2 cellular contexts compared by ENCODE assay signal in the genomic region with DNA sequence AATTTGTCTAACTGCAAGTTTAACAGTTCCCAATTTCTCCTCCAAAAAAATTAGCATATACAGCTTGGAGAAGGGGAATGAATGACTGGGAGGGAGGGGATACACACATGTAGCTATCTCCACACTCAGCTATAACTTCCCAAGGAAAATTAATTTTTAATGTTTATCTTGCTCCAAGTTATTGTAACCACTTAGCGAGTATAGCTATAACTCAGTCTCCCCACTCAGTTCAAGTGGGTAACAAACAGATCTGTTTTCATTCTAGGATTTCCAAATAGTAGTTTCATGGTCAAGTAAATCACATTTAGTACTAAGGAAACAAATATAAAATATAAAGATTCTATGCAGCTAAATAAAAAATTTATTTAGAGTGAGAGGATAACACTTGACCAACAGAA.
TF ChIP-seq lines count a peak whose summit lies in the region.

No MANE protein-coding gene starts in this region.

TF ChIP-seq in SK-N-SH, 30 proteins besides CTCF, POLR2A, EP300 and RAD21 (continued from another document):
- TF ChIP-seq, protein P1, sequence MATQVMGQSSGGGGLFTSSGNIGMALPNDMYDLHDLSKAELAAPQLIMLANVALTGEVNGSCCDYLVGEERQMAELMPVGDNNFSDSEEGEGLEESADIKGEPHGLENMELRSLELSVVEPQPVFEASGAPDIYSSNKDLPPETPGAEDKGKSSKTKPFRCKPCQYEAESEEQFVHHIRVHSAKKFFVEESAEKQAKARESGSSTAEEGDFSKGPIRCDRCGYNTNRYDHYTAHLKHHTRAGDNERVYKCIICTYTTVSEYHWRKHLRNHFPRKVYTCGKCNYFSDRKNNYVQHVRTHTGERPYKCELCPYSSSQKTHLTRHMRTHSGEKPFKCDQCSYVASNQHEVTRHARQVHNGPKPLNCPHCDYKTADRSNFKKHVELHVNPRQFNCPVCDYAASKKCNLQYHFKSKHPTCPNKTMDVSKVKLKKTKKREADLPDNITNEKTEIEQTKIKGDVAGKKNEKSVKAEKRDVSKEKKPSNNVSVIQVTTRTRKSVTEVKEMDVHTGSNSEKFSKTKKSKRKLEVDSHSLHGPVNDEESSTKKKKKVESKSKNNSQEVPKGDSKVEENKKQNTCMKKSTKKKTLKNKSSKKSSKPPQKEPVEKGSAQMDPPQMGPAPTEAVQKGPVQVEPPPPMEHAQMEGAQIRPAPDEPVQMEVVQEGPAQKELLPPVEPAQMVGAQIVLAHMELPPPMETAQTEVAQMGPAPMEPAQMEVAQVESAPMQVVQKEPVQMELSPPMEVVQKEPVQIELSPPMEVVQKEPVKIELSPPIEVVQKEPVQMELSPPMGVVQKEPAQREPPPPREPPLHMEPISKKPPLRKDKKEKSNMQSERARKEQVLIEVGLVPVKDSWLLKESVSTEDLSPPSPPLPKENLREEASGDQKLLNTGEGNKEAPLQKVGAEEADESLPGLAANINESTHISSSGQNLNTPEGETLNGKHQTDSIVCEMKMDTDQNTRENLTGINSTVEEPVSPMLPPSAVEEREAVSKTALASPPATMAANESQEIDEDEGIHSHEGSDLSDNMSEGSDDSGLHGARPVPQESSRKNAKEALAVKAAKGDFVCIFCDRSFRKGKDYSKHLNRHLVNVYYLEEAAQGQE (IDR thresholded peaks at IDR 0.05; ENCODE audit: low read depth, low read length): no peak
- TF ChIP-seq NRF1 (IDR thresholded peaks at IDR 0.05; ENCODE audit: low read depth, low read length) (no peak), NFIC (IDR thresholded peaks at IDR 0.05; ENCODE audit: borderline replicate concordance) (no peak), YY1 (IDR thresholded peaks at IDR 0.05; ENCODE audit: low read depth) (no peak), CHD2 (IDR thresholded peaks at IDR 0.05; ENCODE audit: low read length, partially characterized antibody) (no peak), JUND (IDR thresholded peaks at IDR 0.05) (no peak), GATA2 (CRISPR knock-in tag; IDR thresholded peaks at IDR 0.05) (no peak), TAF1 (IDR thresholded peaks at IDR 0.05; ENCODE audit: borderline replicate concordance, low read depth, low read length) (no peak), RFX5 (IDR thresholded peaks at IDR 0.05; ENCODE audit: low read length) (no peak)
- TF ChIP-seq, protein P2, sequence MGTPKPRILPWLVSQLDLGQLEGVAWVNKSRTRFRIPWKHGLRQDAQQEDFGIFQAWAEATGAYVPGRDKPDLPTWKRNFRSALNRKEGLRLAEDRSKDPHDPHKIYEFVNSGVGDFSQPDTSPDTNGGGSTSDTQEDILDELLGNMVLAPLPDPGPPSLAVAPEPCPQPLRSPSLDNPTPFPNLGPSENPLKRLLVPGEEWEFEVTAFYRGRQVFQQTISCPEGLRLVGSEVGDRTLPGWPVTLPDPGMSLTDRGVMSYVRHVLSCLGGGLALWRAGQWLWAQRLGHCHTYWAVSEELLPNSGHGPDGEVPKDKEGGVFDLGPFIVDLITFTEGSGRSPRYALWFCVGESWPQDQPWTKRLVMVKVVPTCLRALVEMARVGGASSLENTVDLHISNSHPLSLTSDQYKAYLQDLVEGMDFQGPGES (IDR thresholded peaks at IDR 0.05; ENCODE audit: low read depth, low read length): no peak

TF ChIP-seq in SK-N-SH treated with all-trans-retinoic acid at 6 μM for 48 hours, 23 proteins besides CTCF, POLR2A, EP300 and RAD21 (continued from another document):
- TF ChIP-seq, protein P3, sequence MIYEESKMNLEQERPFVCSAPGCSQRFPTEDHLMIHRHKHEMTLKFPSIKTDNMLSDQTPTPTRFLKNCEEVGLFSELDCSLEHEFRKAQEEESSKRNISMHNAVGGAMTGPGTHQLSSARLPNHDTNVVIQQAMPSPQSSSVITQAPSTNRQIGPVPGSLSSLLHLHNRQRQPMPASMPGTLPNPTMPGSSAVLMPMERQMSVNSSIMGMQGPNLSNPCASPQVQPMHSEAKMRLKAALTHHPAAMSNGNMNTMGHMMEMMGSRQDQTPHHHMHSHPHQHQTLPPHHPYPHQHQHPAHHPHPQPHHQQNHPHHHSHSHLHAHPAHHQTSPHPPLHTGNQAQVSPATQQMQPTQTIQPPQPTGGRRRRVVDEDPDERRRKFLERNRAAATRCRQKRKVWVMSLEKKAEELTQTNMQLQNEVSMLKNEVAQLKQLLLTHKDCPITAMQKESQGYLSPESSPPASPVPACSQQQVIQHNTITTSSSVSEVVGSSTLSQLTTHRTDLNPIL (CRISPR knock-in tag; IDR thresholded peaks at IDR 0.05; ENCODE audit: low read depth): no peak
- no peak for TF ChIP-seq BACH2 (CRISPR knock-in tag; IDR thresholded peaks at IDR 0.05; ENCODE audit: borderline replicate concordance)
- TF ChIP-seq CSDC2 (CRISPR knock-in tag; IDR thresholded peaks at IDR 0.05): no peak
- TF ChIP-seq SNAI2 (CRISPR knock-in tag; IDR thresholded peaks at IDR 0.05): no peak
- TF ChIP-seq PPARA (CRISPR knock-in tag; IDR thresholded peaks at IDR 0.05; ENCODE audit: borderline replicate concordance): no peak
- TF ChIP-seq, protein P4, sequence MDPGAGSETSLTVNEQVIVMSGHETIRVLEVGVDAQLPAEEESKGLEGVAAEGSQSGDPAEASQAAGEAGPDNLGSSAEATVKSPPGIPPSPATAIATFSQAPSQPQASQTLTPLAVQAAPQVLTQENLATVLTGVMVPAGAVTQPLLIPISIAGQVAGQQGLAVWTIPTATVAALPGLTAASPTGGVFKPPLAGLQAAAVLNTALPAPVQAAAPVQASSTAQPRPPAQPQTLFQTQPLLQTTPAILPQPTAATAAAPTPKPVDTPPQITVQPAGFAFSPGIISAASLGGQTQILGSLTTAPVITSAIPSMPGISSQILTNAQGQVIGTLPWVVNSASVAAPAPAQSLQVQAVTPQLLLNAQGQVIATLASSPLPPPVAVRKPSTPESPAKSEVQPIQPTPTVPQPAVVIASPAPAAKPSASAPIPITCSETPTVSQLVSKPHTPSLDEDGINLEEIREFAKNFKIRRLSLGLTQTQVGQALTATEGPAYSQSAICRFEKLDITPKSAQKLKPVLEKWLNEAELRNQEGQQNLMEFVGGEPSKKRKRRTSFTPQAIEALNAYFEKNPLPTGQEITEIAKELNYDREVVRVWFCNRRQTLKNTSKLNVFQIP (CRISPR knock-in tag; IDR thresholded peaks at IDR 0.05; ENCODE audit: borderline replicate concordance, low read depth): no peak
- TF ChIP-seq TCF4 (CRISPR knock-in tag; IDR thresholded peaks at IDR 0.05; ENCODE audit: borderline replicate concordance): no peak
- no peak for TF ChIP-seq ZNF8 (CRISPR knock-in tag; IDR thresholded peaks at IDR 0.05)
- TF ChIP-seq ZNF70 (CRISPR knock-in tag; IDR thresholded peaks at IDR 0.05): no peak
- TF ChIP-seq RARB (CRISPR knock-in tag; IDR thresholded peaks at IDR 0.05): no peak
- TF ChIP-seq GLIS3 (CRISPR knock-in tag; IDR thresholded peaks at IDR 0.05): no peak
- no peak for TF ChIP-seq TOX (CRISPR knock-in tag; IDR thresholded peaks at IDR 0.05; ENCODE audit: borderline replicate concordance)
- TF ChIP-seq, protein P5, sequence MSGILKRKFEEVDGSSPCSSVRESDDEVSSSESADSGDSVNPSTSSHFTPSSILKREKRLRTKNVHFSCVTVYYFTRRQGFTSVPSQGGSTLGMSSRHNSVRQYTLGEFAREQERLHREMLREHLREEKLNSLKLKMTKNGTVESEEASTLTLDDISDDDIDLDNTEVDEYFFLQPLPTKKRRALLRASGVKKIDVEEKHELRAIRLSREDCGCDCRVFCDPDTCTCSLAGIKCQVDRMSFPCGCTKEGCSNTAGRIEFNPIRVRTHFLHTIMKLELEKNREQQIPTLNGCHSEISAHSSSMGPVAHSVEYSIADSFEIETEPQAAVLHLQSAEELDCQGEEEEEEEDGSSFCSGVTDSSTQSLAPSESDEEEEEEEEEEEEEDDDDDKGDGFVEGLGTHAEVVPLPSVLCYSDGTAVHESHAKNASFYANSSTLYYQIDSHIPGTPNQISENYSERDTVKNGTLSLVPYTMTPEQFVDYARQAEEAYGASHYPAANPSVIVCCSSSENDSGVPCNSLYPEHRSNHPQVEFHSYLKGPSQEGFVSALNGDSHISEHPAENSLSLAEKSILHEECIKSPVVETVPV (CRISPR knock-in tag; IDR thresholded peaks at IDR 0.05): no peak
- no peak for TF ChIP-seq ZNF565 (CRISPR knock-in tag; conservative IDR thresholded peaks at IDR 0.05; ENCODE audit: low read depth)
- no peak for TF ChIP-seq ESRRG (CRISPR knock-in tag; IDR thresholded peaks at IDR 0.05)
